Comparison of ENCODE assay signal across 1 cellular context in genomic region chr7:36199329-36199728, GRCh38.
A peak's percentile ranks its signal among the peaks of the same experiment; 100 is the strongest.
TF ChIP-seq lines count a peak whose summit lies in the region.

No MANE protein-coding gene starts in this region.

TF ChIP-seq in K562, 482 proteins besides CTCF, POLR2A, EP300 and RAD21 (continued from another document):
- TF ChIP-seq HMBOX1 (IDR thresholded peaks at IDR 0.05) = no peak
- no peak for TF ChIP-seq RERE (CRISPR knock-in tag; IDR thresholded peaks at IDR 0.05; ENCODE audit: borderline replicate concordance)
- no peak for TF ChIP-seq CAMTA2 (CRISPR knock-in tag; conservative IDR thresholded peaks at IDR 0.05)
- no peak for TF ChIP-seq ILF3 (IDR thresholded peaks at IDR 0.05; ENCODE audit: borderline replicate concordance)
- TF ChIP-seq KLF6 (CRISPR knock-in tag; IDR thresholded peaks at IDR 0.05; ENCODE audit: borderline replicate concordance) = no peak
- TF ChIP-seq, protein P1, sequence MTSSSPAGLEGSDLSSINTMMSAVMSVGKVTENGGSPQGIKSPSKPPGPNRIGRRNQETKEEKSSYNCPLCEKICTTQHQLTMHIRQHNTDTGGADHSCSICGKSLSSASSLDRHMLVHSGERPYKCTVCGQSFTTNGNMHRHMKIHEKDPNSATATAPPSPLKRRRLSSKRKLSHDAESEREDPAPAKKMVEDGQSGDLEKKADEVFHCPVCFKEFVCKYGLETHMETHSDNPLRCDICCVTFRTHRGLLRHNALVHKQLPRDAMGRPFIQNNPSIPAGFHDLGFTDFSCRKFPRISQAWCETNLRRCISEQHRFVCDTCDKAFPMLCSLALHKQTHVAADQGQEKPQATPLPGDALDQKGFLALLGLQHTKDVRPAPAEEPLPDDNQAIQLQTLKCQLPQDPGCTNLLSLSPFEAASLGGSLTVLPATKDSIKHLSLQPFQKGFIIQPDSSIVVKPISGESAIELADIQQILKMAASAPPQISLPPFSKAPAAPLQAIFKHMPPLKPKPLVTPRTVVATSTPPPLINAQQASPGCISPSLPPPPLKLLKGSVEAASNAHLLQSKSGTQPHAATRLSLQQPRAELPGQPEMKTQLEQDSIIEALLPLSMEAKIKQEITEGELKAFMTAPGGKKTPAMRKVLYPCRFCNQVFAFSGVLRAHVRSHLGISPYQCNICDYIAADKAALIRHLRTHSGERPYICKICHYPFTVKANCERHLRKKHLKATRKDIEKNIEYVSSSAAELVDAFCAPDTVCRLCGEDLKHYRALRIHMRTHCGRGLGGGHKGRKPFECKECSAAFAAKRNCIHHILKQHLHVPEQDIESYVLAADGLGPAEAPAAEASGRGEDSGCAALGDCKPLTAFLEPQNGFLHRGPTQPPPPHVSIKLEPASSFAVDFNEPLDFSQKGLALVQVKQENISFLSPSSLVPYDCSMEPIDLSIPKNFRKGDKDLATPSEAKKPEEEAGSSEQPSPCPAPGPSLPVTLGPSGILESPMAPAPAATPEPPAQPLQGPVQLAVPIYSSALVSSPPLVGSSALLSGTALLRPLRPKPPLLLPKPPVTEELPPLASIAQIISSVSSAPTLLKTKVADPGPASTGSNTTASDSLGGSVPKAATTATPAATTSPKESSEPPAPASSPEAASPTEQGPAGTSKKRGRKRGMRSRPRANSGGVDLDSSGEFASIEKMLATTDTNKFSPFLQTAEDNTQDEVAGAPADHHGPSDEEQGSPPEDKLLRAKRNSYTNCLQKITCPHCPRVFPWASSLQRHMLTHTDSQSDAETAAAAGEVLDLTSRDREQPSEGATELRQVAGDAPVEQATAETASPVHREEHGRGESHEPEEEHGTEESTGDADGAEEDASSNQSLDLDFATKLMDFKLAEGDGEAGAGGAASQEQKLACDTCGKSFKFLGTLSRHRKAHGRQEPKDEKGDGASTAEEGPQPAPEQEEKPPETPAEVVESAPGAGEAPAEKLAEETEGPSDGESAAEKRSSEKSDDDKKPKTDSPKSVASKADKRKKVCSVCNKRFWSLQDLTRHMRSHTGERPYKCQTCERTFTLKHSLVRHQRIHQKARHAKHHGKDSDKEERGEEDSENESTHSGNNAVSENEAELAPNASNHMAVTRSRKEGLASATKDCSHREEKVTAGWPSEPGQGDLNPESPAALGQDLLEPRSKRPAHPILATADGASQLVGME (CRISPR knock-in tag; IDR thresholded peaks at IDR 0.05) = no peak
- TF ChIP-seq BRF2 (IDR thresholded peaks at IDR 0.05; ENCODE audit: borderline replicate concordance, insufficient read depth, insufficient read length) = no peak
- 0 out of 2 replicates have a peak, but pooled peaks have one; percentile 24 for TF ChIP-seq FOSL1 (tag; conservative IDR thresholded peaks at IDR 0.05)
